ENCODE assay signal across 8 cellular contexts in the genomic region with DNA sequence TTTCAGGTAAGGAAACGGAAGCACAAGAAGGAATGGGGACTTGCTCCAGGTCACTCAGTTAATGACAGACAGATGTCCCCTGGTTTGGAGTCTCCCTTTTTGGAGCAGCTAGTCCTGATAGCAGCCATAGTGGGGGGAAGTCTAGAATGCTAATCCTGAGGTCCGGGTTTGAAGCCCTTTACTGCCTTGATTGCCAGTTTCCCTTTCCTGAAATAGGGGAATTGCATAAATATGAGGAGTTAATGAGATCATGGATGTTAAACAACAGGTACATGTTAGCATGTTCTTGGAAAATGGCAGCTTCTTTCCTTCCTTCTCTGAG. TPM values are rescaled to one million over a fixed set of nuclear protein-coding genes. Genes with fewer than 3 reads are reported as not detected.
DNase-seq lines count a peak whose midpoint lies in the region; ATAC-seq and TF ChIP-seq lines count a peak whose summit lies in the region.

No MANE protein-coding gene starts in this region.

- no peak overlapping the region for H4K91ac ChIP-seq in trophoblast cell (ENCODE audit: low read depth, low read length)

- H2BK120ac ChIP-seq in trophoblast cell (ENCODE audit: insufficient read depth, low read length, poor library complexity): no peak overlapping the region

- peak overlapping the region; percentile 61 to 74; a peak in 3 of 4 replicates for H3K4me3 ChIP-seq in DND-41 (ENCODE audit: low read depth in 1 of 2, low read length in 2 of 2)
- peak overlapping the region; percentile 64 to 88 (median 70) for H3K4me3 ChIP-seq in Peyer's patch
- peak overlapping the region; percentile 75 to 87 (median 78) for H3K4me3 ChIP-seq in esophagus muscularis mucosa
- H3K4me3 ChIP-seq in trophoblast cell (ENCODE audit: low read depth, low read length): no peak overlapping the region

- no peak overlapping the region for H2AK5ac ChIP-seq in trophoblast cell (ENCODE audit: low read length)

- WGBS in esophagus muscularis mucosa: 13% methylated on average over 2 of the region's 2 CpGs
- no CpG with 5 or more reads among the region's 2 CpGs for WGBS in trophoblast cell (ENCODE audit: extremely low coverage, insufficient coverage, insufficient read length)

- H2BK12ac ChIP-seq in trophoblast cell (ENCODE audit: low read length): no peak overlapping the region

- H3K36me3 ChIP-seq in DND-41 (ENCODE audit: insufficient read depth, low read length) (peaks cover 7% of the 10 kb centered on the region), Peyer's patch (peaks cover 0 to 6% (median 0%) of the 10 kb centered on the region in 3 donors), esophagus muscularis mucosa (peaks cover 6 to 11% (median 8%) of the 10 kb centered on the region in 4 donors), trophoblast cell (ENCODE audit: control insufficient read depth in 1 of 2, insufficient read depth in 2 of 2, low read length in 2 of 2) (peaks cover 4% of the 10 kb centered on the region in 2 experiments)

- peak overlapping the region; percentile 92 for H2AFZ ChIP-seq in DND-41 (ENCODE audit: low read depth, low read length)
- H2AFZ ChIP-seq in trophoblast cell (ENCODE audit: insufficient read depth, low read length, poor library complexity): peak overlapping the region; percentile 84

- TF ChIP-seq CTCF in DND-41 (IDR thresholded peaks at IDR 0.05; ENCODE audit: borderline replicate concordance, extremely low read depth, low read length, poor library complexity, severe bottlenecking) (no peak), Peyer's patch (IDR thresholded peaks at IDR 0.05) (no peak), esophagus muscularis mucosa (IDR thresholded peaks at IDR 0.05) (no peak)

- peaks cover 22% of the 10 kb centered on the region for H3K4me1 ChIP-seq in DND-41 (ENCODE audit: insufficient read depth, low read length)
- peaks cover 0 to 5% (median 2%) of the 10 kb centered on the region in 4 donors for H3K4me1 ChIP-seq in Peyer's patch
- peaks cover 9 to 23% (median 20%) of the 10 kb centered on the region in 4 donors for H3K4me1 ChIP-seq in esophagus muscularis mucosa
- H3K4me1 ChIP-seq in trophoblast cell (ENCODE audit: control insufficient read depth in 1 of 2, insufficient read depth in 2 of 2, low read length in 2 of 2): peaks cover 7 to 13% of the 10 kb centered on the region in 2 experiments

- H3K79me1 ChIP-seq in trophoblast cell (ENCODE audit: low read length): peaks cover 5% of the 10 kb centered on the region

- peak overlapping the region; percentile 95 for H4K8ac ChIP-seq in trophoblast cell (ENCODE audit: low read depth, low read length)

- H4K12ac ChIP-seq in trophoblast cell (ENCODE audit: low read depth, low read length): peak overlapping the region; percentile 18

- H3K9ac ChIP-seq in DND-41 (ENCODE audit: low read depth, low read length) (peak overlapping the region; percentile 65), trophoblast cell (ENCODE audit: low read length) (no peak overlapping the region)

- DNase-seq in DND-41 (no peak), Peyer's patch (no peak), esophagus muscularis mucosa (ENCODE audit: extremely low spot score) (no peak), trophoblast cell (no peak), NCI-H345 (lab: John Stamatoyannopoulos, UW) (no peak), AG20443 (ENCODE audit: low spot score) (no peak)
- DNase-seq in stimulated activated CD4-positive, alpha-beta T cell treated with anti-CD3 and anti-CD28 coated beads, Interleukin-2, amount 100 ng/mL, for 24 hours: no peak

- H3K27ac ChIP-seq in DND-41 (ENCODE audit: low read length) (peak overlapping the region; percentile 79), Peyer's patch (peak overlapping the region; percentile 82 to 97 (median 86)), esophagus muscularis mucosa (replicated peaks in 1 of 4) (peak overlapping the region; percentile 92 to 96 (median 94)), trophoblast cell (ENCODE audit: low read depth, low read length) (no peak overlapping the region)

- TF ChIP-seq EP300 in esophagus muscularis mucosa (IDR thresholded peaks at IDR 0.05): no peak

- no peak overlapping the region for H3K14ac ChIP-seq in trophoblast cell (ENCODE audit: low read length)

- H3K4ac ChIP-seq in trophoblast cell (ENCODE audit: low read depth, low read length): no peak overlapping the region

- peaks cover 15% of the 10 kb centered on the region for H3K79me2 ChIP-seq in DND-41 (ENCODE audit: insufficient read depth, low read length)
- H3K79me2 ChIP-seq in trophoblast cell (ENCODE audit: control insufficient read depth, insufficient read depth, low read length, poor library complexity): peaks cover 7% of the 10 kb centered on the region

- H3K18ac ChIP-seq in trophoblast cell (ENCODE audit: low read length): no peak overlapping the region

- no peak overlapping the region for H2BK5ac ChIP-seq in trophoblast cell (ENCODE audit: low read depth, low read length, poor library complexity)

- H3K27me3 ChIP-seq in DND-41 (ENCODE audit: insufficient read depth, low read length, poor library complexity) (no peaks in the 10 kb centered on the region), Peyer's patch (no peaks in the 10 kb centered on the region), esophagus muscularis mucosa (no peaks in the 10 kb centered on the region), trophoblast cell (ENCODE audit: insufficient read depth, low read length) (no peaks in the 10 kb centered on the region)

- no peaks in the 10 kb centered on the region for H4K20me1 ChIP-seq in DND-41 (ENCODE audit: insufficient read depth, low read length)

- ATAC-seq in DND-41 (ENCODE audit: insufficient read depth, low read depth) (no peak), GM18517 (IDR thresholded peaks at IDR 0.05; ENCODE audit: unreplicated experiment) (no peak)

- intact Hi-C loops in esophagus muscularis mucosa (cut with DNase I): loop anchor here (2.0 to 5.0 kb wide), 3 partner anchors 47 to 263 kb away; a partner anchor contains a TSS

- peak overlapping the region; percentile 83 for H3K4me2 ChIP-seq in DND-41 (ENCODE audit: insufficient read depth, low read length)
- peak overlapping the region; percentile 93 for H3K4me2 ChIP-seq in trophoblast cell (ENCODE audit: low read length)

- no peak overlapping the region for H3K23ac ChIP-seq in trophoblast cell (ENCODE audit: low read length)

- H3K9me3 ChIP-seq in DND-41 (ENCODE audit: insufficient read depth, low read length, severe bottlenecking) (no peaks in the 10 kb centered on the region), Peyer's patch (no peaks in the 10 kb centered on the region), esophagus muscularis mucosa (no peaks in the 10 kb centered on the region), trophoblast cell (ENCODE audit: insufficient read depth, low read depth, low read length) (no peaks in the 10 kb centered on the region)

- TF ChIP-seq POLR2A in Peyer's patch (IDR thresholded peaks at IDR 0.05) (no peak), esophagus muscularis mucosa (IDR thresholded peaks at IDR 0.05; ENCODE audit: low read depth) (no peak)

RNA-seq across cellular contexts. Expression of a gene that starts 0.3 kb away (rescaled TPM):
- total RNA-seq in Peyer's patch: 10 to 100 TPM in 1 of 4 donors, 1 to 10 TPM in 3; 6.0 to 30.5 (median 8.9) TPM
- 10 to 100 TPM in 3 of 4 donors, 1 to 10 TPM in 1; 9.6 to 18.2 (median 13.0) TPM for total RNA-seq in esophagus muscularis mucosa
- 8.4 and 8.8 TPM in 2 replicates for polyA plus RNA-seq in trophoblast cell (2013)

RNA-seq across cellular contexts. Expression of a gene that starts 46.5 kb away (rescaled TPM):
- 10 to 100 TPM; 24.8 to 70.0 (median 54.2) TPM for total RNA-seq in Peyer's patch
- total RNA-seq in esophagus muscularis mucosa: 100 to 1,000 TPM; 121 to 175 (median 138) TPM
- 91.9 and 98.8 TPM in 2 replicates for polyA plus RNA-seq in trophoblast cell (2013)
